Comparison of ENCODE assay signal across 17 cellular contexts in the genomic region with DNA sequence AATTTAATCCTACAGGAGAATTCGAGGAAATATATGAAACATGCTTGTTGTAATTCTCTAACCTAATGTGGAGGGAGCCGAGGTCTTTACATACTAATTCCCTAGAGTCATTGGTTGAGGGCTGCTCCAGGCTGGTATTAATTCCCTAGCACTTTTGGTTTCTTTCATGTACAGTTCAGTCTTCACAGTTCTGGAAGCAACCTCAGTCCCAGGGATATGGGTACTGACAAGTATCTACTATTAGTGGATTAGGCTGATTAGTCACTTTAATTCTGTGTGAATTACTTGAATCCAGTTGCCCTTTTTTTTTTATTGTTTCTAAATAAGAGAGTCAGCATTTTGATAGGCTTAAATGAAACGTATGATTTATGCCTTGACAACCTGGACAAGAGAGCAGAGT.
DNase-seq lines count a peak whose midpoint lies in the region; ATAC-seq and TF ChIP-seq lines count a peak whose summit lies in the region.
"Had no signal": no experiment of that assay in that cellular context is flagged by ENCODE, and none has a peak within 500 bp of the region (broad histone marks: within the 10 kb centered on the region; RNA-seq: fewer than 3 reads in every experiment).

No MANE protein-coding gene starts in this region.

- H3K36me3 Mint-ChIP-seq in WTC11: peaks cover 8% of the 10 kb centered on the region
- H3K36me3 Mint-ChIP-seq: CD4-positive, CD25-positive, alpha-beta regulatory T cell; CD8-positive, alpha-beta T cell had no signal

- H3K4me1 ChIP-seq in foreskin keratinocyte: no peaks in the 10 kb centered on the region
- H3K4me1 ChIP-seq: BLaER1, Caco-2, HAP-1 had no signal

- no peaks in the 10 kb centered on the region for H3K27me3 Mint-ChIP-seq in WTC11 (ENCODE audit: low read depth)
- H3K27me3 Mint-ChIP-seq: CD4-positive, CD25-positive, alpha-beta regulatory T cell had no signal

- H3K27me3 ChIP-seq in foreskin keratinocyte: peaks cover 12% of the 10 kb centered on the region
- H3K27me3 ChIP-seq: BLaER1 had no signal

- POLR2A ChIA-PET in HEK293T (lab: Yijun Ruan, JAX) (no interaction called here), WTC11 (lab: Charles Lee) (no interaction called here)

- ATAC-seq in WTC11 (no peak), esophagus mucosa (peak; percentile 98), foreskin keratinocyte (no peak), HG02973 (IDR thresholded peaks at IDR 0.05; ENCODE audit: unreplicated experiment) (no peak)
- ATAC-seq: CD8-positive, alpha-beta T cell had no signal

- H3K27ac ChIP-seq in foreskin keratinocyte: no peak overlapping the region
- H3K27ac ChIP-seq: BLaER1, C4-2B, GM23248 had no signal

- H3K4me1 Mint-ChIP-seq in WTC11: peaks cover 27% of the 10 kb centered on the region
- H3K4me1 Mint-ChIP-seq: B cell; CD4-positive, CD25-positive, alpha-beta regulatory T cell had no signal

- H3K27ac Mint-ChIP-seq in WTC11: peak overlapping the region; percentile 22; the same call in 1 of the 2 replicates
- H3K27ac Mint-ChIP-seq: B cell; CD4-positive, CD25-positive, alpha-beta regulatory T cell; CD8-positive, alpha-beta T cell had no signal

- H3K4me3 ChIP-seq in retinal pigment epithelial cell (ENCODE audit: low read length): no peak overlapping the region
- H3K4me3 ChIP-seq: BLaER1, GM23248, HAP-1 had no signal

- DNase-seq in HEK293T (ENCODE audit: extremely low spot score) (no peak), WTC11 (ENCODE audit: low spot score) (no peak), retinal pigment epithelial cell (ENCODE audit: low read depth) (peak; percentile 49), SHP77 treated with DMSO at 0.1 percent for 48 hours (lab: John Stamatoyannopoulos, UW) (no peak), foreskin keratinocyte (no peak)
- DNase-seq: Caco-2; CD4-positive, CD25-positive, alpha-beta regulatory T cell; CD8-positive, alpha-beta T cell; DMS153; DND-41; GM23248 had no signal

- H3K4me3 Mint-ChIP-seq in WTC11: no peak overlapping the region
- H3K4me3 Mint-ChIP-seq: B cell; CD4-positive, CD25-positive, alpha-beta regulatory T cell; CD8-positive, alpha-beta T cell had no signal

- peaks cover 17% of the 10 kb centered on the region for H3K9me3 Mint-ChIP-seq in WTC11

- CTCF ChIA-PET in HEK293T (lab: Yijun Ruan, JAX): no interaction called here
- CTCF ChIA-PET in WTC11 (lab: Charles Lee): no interaction called here

- no peak for TF ChIP-seq CTCF in WTC11 (IDR thresholded peaks at IDR 0.05)
- TF ChIP-seq CTCF in retinal pigment epithelial cell (conservative IDR thresholded peaks at IDR 0.05; ENCODE audit: low read depth, low read length): no peak
- TF ChIP-seq CTCF in foreskin keratinocyte (conservative IDR thresholded peaks at IDR 0.05): no peak

TF ChIP-seq in HEK293T, 16 proteins besides CTCF, POLR2A, EP300 and RAD21:
- TF ChIP-seq HDGF (IDR thresholded peaks at IDR 0.05; ENCODE audit: borderline replicate concordance) (no peak), ZNF384 (IDR thresholded peaks at IDR 0.05) (no peak), FOXM1 (IDR thresholded peaks at IDR 0.05; ENCODE audit: borderline replicate concordance) (no peak), CTBP1 (IDR thresholded peaks at IDR 0.05; ENCODE audit: borderline replicate concordance) (no peak), L3MBTL2 (conservative IDR thresholded peaks at IDR 0.05) (no peak), PKNOX1 (IDR thresholded peaks at IDR 0.05) (0 out of 2 replicates have a peak, but pooled peaks have one; percentile 25), LEF1 (IDR thresholded peaks at IDR 0.05; ENCODE audit: borderline replicate concordance) (no peak), ARNT (IDR thresholded peaks at IDR 0.05) (no peak), BHLHE40 (IDR thresholded peaks at IDR 0.05; ENCODE audit: borderline replicate concordance) (no peak)

TF ChIP-seq in WTC11, 78 proteins besides CTCF, POLR2A, EP300 and RAD21:
- no peak for TF ChIP-seq OVOL2 (CRISPR knock-in tag; IDR thresholded peaks at IDR 0.05; ENCODE audit: borderline replicate concordance)
- TF ChIP-seq TCF7 (CRISPR knock-in tag; IDR thresholded peaks at IDR 0.05; ENCODE audit: low read depth): no peak
